ENCODE assay signal across 1 cellular context in genomic region chr2:28656937-28657615, GRCh38.
TF ChIP-seq lines count a peak whose summit lies in the region.

No MANE protein-coding gene starts in this region.

TF ChIP-seq in IMR-90, 13 proteins besides CTCF, POLR2A, EP300 and RAD21 (continued from another document):
- no peak for TF ChIP-seq ELK1 (IDR thresholded peaks at IDR 0.05; ENCODE audit: borderline replicate concordance, low read depth, low read length)
- no peak for TF ChIP-seq FOS (IDR thresholded peaks at IDR 0.05; ENCODE audit: low read depth, low read length)
- no peak for TF ChIP-seq RFX5 (IDR thresholded peaks at IDR 0.05; ENCODE audit: low read depth, low read length)
